18 cellular contexts compared by ENCODE assay signal in genomic region chr14:68879321-68879781, GRCh38.
DNase-seq lines count a peak whose midpoint lies in the region; ATAC-seq and TF ChIP-seq lines count a peak whose summit lies in the region.
"Had no signal": no experiment of that assay in that cellular context is flagged by ENCODE, and none has a peak within 500 bp of the region (broad histone marks: within the 10 kb centered on the region; RNA-seq: fewer than 3 reads in every experiment).

No MANE protein-coding gene starts in this region.

- H4K20me1 ChIP-seq in osteoblast (ENCODE audit: insufficient read depth, low read length), result peaks cover 60% of the 10 kb centered on the region

- no peak overlapping the region for H3K4me3 Mint-ChIP-seq in activated CD8-positive, alpha-beta T cell treated with anti-CD3 and anti-CD28 coated beads, Interleukin-2, amount 10 ng/mL, durations not matched to agents 7 days and 5 days
- H3K4me3 Mint-ChIP-seq in activated CD8-positive, alpha-beta T cell treated with anti-CD3 and anti-CD28 coated beads for 36 hours, result no peak overlapping the region
- H3K4me3 Mint-ChIP-seq in activated CD4-positive, alpha-beta T cell treated with anti-CD3 and anti-CD28 coated beads, Interleukin-2, amount 10 ng/mL, durations not matched to agents 24 days and 14 days, result no peak overlapping the region
- H3K4me3 Mint-ChIP-seq: GM23338 had no signal

- H3K27me3 ChIP-seq in esophagus muscularis mucosa (no peaks in the 10 kb centered on the region), osteoblast (ENCODE audit: insufficient read depth, low read length) (no peaks in the 10 kb centered on the region), tibial artery (no peaks in the 10 kb centered on the region)

- H3K27ac ChIP-seq in esophagus muscularis mucosa (replicated peaks in 1 of 4) (peak overlapping the region; percentile 71 to 98 (median 90)), osteoblast (ENCODE audit: low read depth, low read length) (no peak overlapping the region), tibial artery (peak overlapping the region; percentile 34 to 46)
- H3K27ac ChIP-seq: 22Rv1, C4-2B had no signal

- no peak overlapping the region for H3K4me2 ChIP-seq in osteoblast (ENCODE audit: insufficient read depth, low read length)
- H3K4me2 ChIP-seq: GM23338 had no signal

- no peaks in the 10 kb centered on the region for H3K9me3 ChIP-seq in esophagus muscularis mucosa
- no peaks in the 10 kb centered on the region for H3K9me3 ChIP-seq in osteoblast (ENCODE audit: low read depth, low read length)
- no peaks in the 10 kb centered on the region for H3K9me3 ChIP-seq in tibial artery

- TF ChIP-seq CTCF in activated CD8-positive, alpha-beta T cell treated with anti-CD3 and anti-CD28 coated beads for 36 hours (IDR thresholded peaks at IDR 0.05), result no peak
- TF ChIP-seq CTCF in esophagus muscularis mucosa (IDR thresholded peaks at IDR 0.05) (no peak), osteoblast (IDR thresholded peaks at IDR 0.05; ENCODE audit: extremely low read depth, low read depth, low read length) (no peak), tibial artery (IDR thresholded peaks at IDR 0.05) (no peak)

- peaks cover 70% of the 10 kb centered on the region for H3K79me2 ChIP-seq in osteoblast (ENCODE audit: insufficient read depth, low read length)

- POLR2A ChIA-PET in activated CD8-positive, alpha-beta T cell treated with anti-CD3 and anti-CD28 coated beads, Interleukin-2, amount 10 ng/mL, durations not matched to agents 7 days and 5 days (lab: Charles Lee), result no interaction called here
- POLR2A ChIA-PET in activated CD8-positive, alpha-beta T cell treated with anti-CD3 and anti-CD28 coated beads for 36 hours (lab: Charles Lee), result no interaction called here

- DNase-seq in activated CD8-positive, alpha-beta T cell treated with anti-CD3 and anti-CD28 coated beads, Interleukin-2, amount 10 ng/mL, durations not matched to agents 7 days and 5 days, result no peak
- DNase-seq in activated CD8-positive, alpha-beta T cell treated with anti-CD3 and anti-CD28 coated beads for 36 hours, result no peak
- DNase-seq in esophagus muscularis mucosa (ENCODE audit: extremely low spot score) (no peak), osteoblast (ENCODE audit: insufficient read length, low spot score, missing footprints) (peak; percentile 39), tibial artery (peak in 1 of 2 donors; percentile 61), cortex of kidney (lab: John Stamatoyannopoulos, UW) (no peak)
- DNase-seq in activated CD4-positive, alpha-beta T cell treated with anti-CD3 and anti-CD28 coated beads, Interleukin-2, amount 10 ng/mL, durations not matched to agents 24 days and 14 days, result no peak
- DNase-seq: AML-193; NCI-H1105; NCI-H510A; NCI-H748 treated with DMSO at 0.1 percent for 48 hours; NK-92 treated with Interleukin-12 subunit alpha and Interleukin-12 subunit beta, amount 100 ng/mL, for 24 hours had no signal

- no peak for TF ChIP-seq EP300 in esophagus muscularis mucosa (IDR thresholded peaks at IDR 0.05)

- no peaks in the 10 kb centered on the region for H3K9me3 Mint-ChIP-seq in activated CD8-positive, alpha-beta T cell treated with anti-CD3 and anti-CD28 coated beads, Interleukin-2, amount 10 ng/mL, durations not matched to agents 7 days and 5 days (ENCODE audit: insufficient read depth)
- H3K9me3 Mint-ChIP-seq in activated CD8-positive, alpha-beta T cell treated with anti-CD3 and anti-CD28 coated beads for 36 hours, result no peaks in the 10 kb centered on the region
- H3K9me3 Mint-ChIP-seq in activated CD4-positive, alpha-beta T cell treated with anti-CD3 and anti-CD28 coated beads, Interleukin-2, amount 10 ng/mL, durations not matched to agents 24 days and 14 days, result no peaks in the 10 kb centered on the region
- H3K9me3 Mint-ChIP-seq: GM23338 had no signal

- H3K4me3 ChIP-seq in esophagus muscularis mucosa (no peak overlapping the region), osteoblast (ENCODE audit: insufficient read depth, low read length) (no peak overlapping the region), tibial artery (no peak overlapping the region)
- H3K4me3 ChIP-seq: GM23338, K562 had no signal

- H3K4me1 Mint-ChIP-seq in activated CD8-positive, alpha-beta T cell treated with anti-CD3 and anti-CD28 coated beads, Interleukin-2, amount 10 ng/mL, durations not matched to agents 7 days and 5 days (ENCODE audit: low read depth), result no peaks in the 10 kb centered on the region
- H3K4me1 Mint-ChIP-seq in activated CD8-positive, alpha-beta T cell treated with anti-CD3 and anti-CD28 coated beads for 36 hours (ENCODE audit: low read depth), result no peaks in the 10 kb centered on the region
- no peaks in the 10 kb centered on the region for H3K4me1 Mint-ChIP-seq in activated CD4-positive, alpha-beta T cell treated with anti-CD3 and anti-CD28 coated beads, Interleukin-2, amount 10 ng/mL, durations not matched to agents 24 days and 14 days
- H3K4me1 Mint-ChIP-seq: GM23338 had no signal

- H3K4me1 ChIP-seq in esophagus muscularis mucosa (peaks cover 6 to 45% (median 33%) of the 10 kb centered on the region in 4 donors), osteoblast (ENCODE audit: insufficient read depth, low read length) (peaks cover 5% of the 10 kb centered on the region), tibial artery (no peaks in the 10 kb centered on the region)

- peak; percentile 23 for ATAC-seq in activated CD8-positive, alpha-beta T cell treated with anti-CD3 and anti-CD28 coated beads, Interleukin-2, amount 10 ng/mL, durations not matched to agents 7 days and 5 days
- ATAC-seq in activated CD8-positive, alpha-beta T cell treated with anti-CD3 and anti-CD28 coated beads for 36 hours, result no peak
- no peak for ATAC-seq in HG02870 (IDR thresholded peaks at IDR 0.05; ENCODE audit: unreplicated experiment)
- ATAC-seq: GM23338, HCT116, K562 had no signal

- H3K36me3 ChIP-seq in esophagus muscularis mucosa (peaks cover 97 to 100% (median 100%) of the 10 kb centered on the region in 4 donors), osteoblast (ENCODE audit: insufficient read depth, low read length) (peaks cover 98% of the 10 kb centered on the region), tibial artery (peaks cover 99 to 100% (median 100%) of the 10 kb centered on the region in 3 donors)

- peaks cover 20% of the 10 kb centered on the region for H3K36me3 Mint-ChIP-seq in activated CD8-positive, alpha-beta T cell treated with anti-CD3 and anti-CD28 coated beads, Interleukin-2, amount 10 ng/mL, durations not matched to agents 7 days and 5 days (ENCODE audit: low read depth)
- H3K36me3 Mint-ChIP-seq in activated CD8-positive, alpha-beta T cell treated with anti-CD3 and anti-CD28 coated beads for 36 hours (ENCODE audit: low read depth), result peaks cover 55% of the 10 kb centered on the region
- H3K36me3 Mint-ChIP-seq in activated CD4-positive, alpha-beta T cell treated with anti-CD3 and anti-CD28 coated beads, Interleukin-2, amount 10 ng/mL, durations not matched to agents 24 days and 14 days (ENCODE audit: low read depth), result peaks cover 19% of the 10 kb centered on the region

- no peak for TF ChIP-seq POLR2A in esophagus muscularis mucosa (IDR thresholded peaks at IDR 0.05; ENCODE audit: low read depth)

- no peak overlapping the region for H2AFZ ChIP-seq in osteoblast (ENCODE audit: low read length)
- H2AFZ ChIP-seq: GM23338 had no signal

- 89% methylated on average over 4 of the region's 7 CpGs for WGBS in esophagus muscularis mucosa

- intact Hi-C loops in activated CD8-positive, alpha-beta T cell treated with anti-CD3 and anti-CD28 coated beads for 36 hours (cut with micrococcal nuclease), result no loop called here
- intact Hi-C loops in esophagus muscularis mucosa (cut with DNase I), result no loop called here
- intact Hi-C loops in tibial artery (cut with DNase I; ENCODE audit: low total_unique reads), result no loop called here
- intact Hi-C loops in activated CD4-positive, alpha-beta T cell treated with anti-CD3 and anti-CD28 coated beads, Interleukin-2, amount 10 ng/mL, durations not matched to agents 24 days and 14 days (cut with micrococcal nuclease), result no loop called here

- H3K27ac Mint-ChIP-seq in activated CD8-positive, alpha-beta T cell treated with anti-CD3 and anti-CD28 coated beads, Interleukin-2, amount 10 ng/mL, durations not matched to agents 7 days and 5 days, result no peak overlapping the region
- H3K27ac Mint-ChIP-seq in activated CD8-positive, alpha-beta T cell treated with anti-CD3 and anti-CD28 coated beads for 36 hours, result no peak overlapping the region
- no peak overlapping the region for H3K27ac Mint-ChIP-seq in activated CD4-positive, alpha-beta T cell treated with anti-CD3 and anti-CD28 coated beads, Interleukin-2, amount 10 ng/mL, durations not matched to agents 24 days and 14 days
- H3K27ac Mint-ChIP-seq: GM23338 had no signal

- no peaks in the 10 kb centered on the region for H3K27me3 Mint-ChIP-seq in activated CD8-positive, alpha-beta T cell treated with anti-CD3 and anti-CD28 coated beads, Interleukin-2, amount 10 ng/mL, durations not matched to agents 7 days and 5 days (ENCODE audit: low read depth)
- H3K27me3 Mint-ChIP-seq in activated CD8-positive, alpha-beta T cell treated with anti-CD3 and anti-CD28 coated beads for 36 hours, result no peaks in the 10 kb centered on the region
- H3K27me3 Mint-ChIP-seq in activated CD4-positive, alpha-beta T cell treated with anti-CD3 and anti-CD28 coated beads, Interleukin-2, amount 10 ng/mL, durations not matched to agents 24 days and 14 days, result no peaks in the 10 kb centered on the region

- CTCF ChIA-PET in activated CD8-positive, alpha-beta T cell treated with anti-CD3 and anti-CD28 coated beads, Interleukin-2, amount 10 ng/mL, durations not matched to agents 7 days and 5 days (lab: Charles Lee), result no interaction called here
- CTCF ChIA-PET in activated CD8-positive, alpha-beta T cell treated with anti-CD3 and anti-CD28 coated beads for 36 hours (lab: Charles Lee), result no interaction called here
